9 cellular contexts compared by ENCODE assay signal in the genomic region with DNA sequence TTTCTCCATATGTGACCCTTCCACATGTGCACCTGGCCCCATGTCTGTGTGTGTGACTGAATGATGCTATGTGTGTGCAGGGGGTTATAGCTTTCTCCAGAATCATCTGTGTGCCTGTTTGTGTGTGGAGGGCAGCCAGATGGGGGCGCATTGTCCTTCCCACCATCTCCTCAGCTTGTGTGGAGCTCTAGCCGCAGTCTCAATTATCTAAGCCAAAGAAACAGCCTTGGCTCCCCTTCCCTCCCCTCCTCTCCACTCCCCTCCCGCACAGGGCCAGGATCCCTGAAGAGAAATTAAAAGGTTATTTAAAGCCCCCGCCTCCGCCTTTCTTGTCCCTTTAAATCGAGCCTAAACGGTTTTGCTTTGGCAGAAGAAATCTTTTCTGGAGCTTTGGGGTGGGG. TPM values are rescaled to one million over a fixed set of nuclear protein-coding genes. Genes with fewer than 3 reads are reported as not detected.
A peak's percentile ranks its signal among the peaks of the same experiment; 100 is the strongest.
DNase-seq lines count a peak whose midpoint lies in the region; ATAC-seq, FAIRE-seq and TF ChIP-seq lines count a peak whose summit lies in the region.
"Had no signal": no experiment of that assay in that cellular context is flagged by ENCODE, and none has a peak within 500 bp of the region (broad histone marks: within the 10 kb centered on the region; RNA-seq: fewer than 3 reads in every experiment).

No MANE protein-coding gene starts in this region.

- H3K9me2 ChIP-seq in GM23338 (ENCODE audit: insufficient read depth): no peaks in the 10 kb centered on the region
- no peaks in the 10 kb centered on the region for H3K9me2 ChIP-seq in OCI-LY7 (ENCODE audit: insufficient read depth, low read length)

- intact Hi-C loops in OCI-LY7 (cut with micrococcal nuclease; ENCODE audit: unreplicated experiment): no loop called here

- no peak for FAIRE-seq in small intestine (lab: Jason Lieb, UNC)

- ATAC-seq in GM23338 (peak; percentile 17), HG03520 (IDR thresholded peaks at IDR 0.05; ENCODE audit: unreplicated experiment) (no peak)

- TF ChIP-seq CTCF in AG10803 (conservative IDR thresholded peaks at IDR 0.05; ENCODE audit: low read length) (peak; percentile 30; the same call in 1 of the 2 replicates), GM23338 (conservative IDR thresholded peaks at IDR 0.05; ENCODE audit: low read depth in 2 of 2) (peak; percentile 66 to 82), OCI-LY7 (conservative IDR thresholded peaks at IDR 0.05; ENCODE audit: low read length) (peak; percentile 58), fibroblast of villous mesenchyme (IDR thresholded peaks at IDR 0.05; ENCODE audit: insufficient read depth, low read depth, low read length) (peak; percentile 26)

- peaks cover 49% of the 10 kb centered on the region for H3K4me1 Mint-ChIP-seq in GM23338

- no peaks in the 10 kb centered on the region; the same call in 1 of the 3 replicates for H3K9me3 Mint-ChIP-seq in GM23338

- H3K27ac Mint-ChIP-seq in GM23338: no peak overlapping the region

- H4K20me1 ChIP-seq in GM23338 (replicated peaks; ENCODE audit: insufficient read depth) (peaks cover 11% of the 10 kb centered on the region; the same call in 1 of the 2 replicates), OCI-LY7 (ENCODE audit: insufficient read depth, low read length) (no peaks in the 10 kb centered on the region)

- H3K79me2 ChIP-seq in GM23338 (replicated peaks; ENCODE audit: insufficient read depth) (no peaks in the 10 kb centered on the region), OCI-LY7 (ENCODE audit: insufficient read depth, low read depth, low read length) (no peaks in the 10 kb centered on the region)

- H2AFZ ChIP-seq in GM23338 (no peak overlapping the region), OCI-LY7 (ENCODE audit: low read length) (no peak overlapping the region)

- no peaks in the 10 kb centered on the region; the same call in 2 of the 3 replicates for H3K36me3 Mint-ChIP-seq in GM23338 (ENCODE audit: low read depth)

- POLR2A ChIA-PET in OCI-LY7 (lab: Charles Lee): no interaction called here

- peak overlapping the region; percentile 92 for H3K4me2 ChIP-seq in GM23338
- no peak overlapping the region for H3K4me2 ChIP-seq in OCI-LY7 (ENCODE audit: low read length)

- H3K27me3 ChIP-seq in GM23338 (ENCODE audit: insufficient read depth) (peaks cover 100% of the 10 kb centered on the region), small intestine (ENCODE audit: control insufficient read depth in 2 of 2, insufficient read depth in 2 of 2, low read length in 2 of 2) (peaks cover 18 to 71% of the 10 kb centered on the region in 2 donors)

- H3K9me3 ChIP-seq in OCI-LY7 (ENCODE audit: low read length) (no peaks in the 10 kb centered on the region), small intestine (ENCODE audit: control insufficient read depth, low read depth) (no peaks in the 10 kb centered on the region)

- H3K36me3 ChIP-seq in GM23338 (ENCODE audit: insufficient read depth) (no peaks in the 10 kb centered on the region), OCI-LY7 (ENCODE audit: insufficient read depth, low read length) (no peaks in the 10 kb centered on the region), small intestine (ENCODE audit: control insufficient read depth in 2 of 2, insufficient read depth in 2 of 2, low read length in 2 of 2) (no peaks in the 10 kb centered on the region)

- CTCF ChIA-PET in OCI-LY7 (lab: Charles Lee; ENCODE audit: unreplicated experiment): no interaction called here

- peaks cover 12% of the 10 kb centered on the region; the same call in 1 of the 2 replicates for H3F3A ChIP-seq in GM23338 (replicated peaks; ENCODE audit: low read depth)

- DNase-seq in AG10803 (ENCODE audit: low read depth): no peak
- DNase-seq in GM23338 (ENCODE audit: low spot score): peak; percentile 83
- DNase-seq in OCI-LY7 (ENCODE audit: low spot score): no peak
- no peak for DNase-seq in fibroblast of villous mesenchyme (ENCODE audit: low read depth)
- no peak for DNase-seq in T-helper 9 cell
- no peak for DNase-seq in activated gamma-delta T cell (lab: John Stamatoyannopoulos, UW)
- no peak for DNase-seq in small intestine
- DNase-seq: effector CD8-positive, alpha-beta T cell had no signal

- no TSS peak for BruUV-seq in OCI-LY7 (replicated peaks; lab: Mats Ljungman, UMichigan)

- H3K27ac ChIP-seq in GM23338 (ENCODE audit: low read depth) (no peak overlapping the region), OCI-LY7 (ENCODE audit: low read depth, low read length, poor library complexity, severe bottlenecking) (no peak overlapping the region), small intestine (ENCODE audit: low read depth in 1 of 2, low read length in 1 of 2) (no peak overlapping the region)

- H3K4me1 ChIP-seq in GM23338 (ENCODE audit: insufficient read depth): peaks cover 52% of the 10 kb centered on the region
- H3K4me1 ChIP-seq in OCI-LY7 (ENCODE audit: insufficient read depth, low read length, poor library complexity, severe bottlenecking): no peaks in the 10 kb centered on the region
- peaks cover 0 to 4% of the 10 kb centered on the region in 2 donors for H3K4me1 ChIP-seq in small intestine (ENCODE audit: control insufficient read depth in 2 of 2, insufficient read depth in 1 of 2, low read depth in 1 of 2, low read length in 1 of 2)

- WGBS in small intestine, 3 donors: 13 to 35% (median 26%) methylated on average over 7 of the region's 7 CpGs

- H3K4me3 Mint-ChIP-seq in GM23338: peak overlapping the region; percentile 74

- H3K4me3 ChIP-seq in AG10803 (ENCODE audit: low read length): no peak overlapping the region
- H3K4me3 ChIP-seq in GM23338: peak overlapping the region; percentile 67; the same call in 1 of the 2 replicates
- H3K4me3 ChIP-seq in OCI-LY7 (ENCODE audit: low read depth, low read length, poor library complexity, severe bottlenecking): no peak overlapping the region
- H3K4me3 ChIP-seq in fibroblast of villous mesenchyme (ENCODE audit: low read depth, low read length): no peak overlapping the region
- H3K4me3 ChIP-seq in small intestine (ENCODE audit: low read depth in 1 of 2, low read length in 2 of 2): no peak overlapping the region

- H3K27me3 Mint-ChIP-seq in GM23338 (ENCODE audit: insufficient read depth, low read depth, poor library complexity): peaks cover 99% of the 10 kb centered on the region

TF ChIP-seq in GM23338, 12 proteins besides CTCF, POLR2A, EP300 and RAD21:
- TF ChIP-seq ZNF331 (CRISPR knock-in tag; IDR thresholded peaks at IDR 0.05; ENCODE audit: low read depth) (no peak), EZH2 (IDR thresholded peaks at IDR 0.05; ENCODE audit: low read depth, unreplicated experiment) (peak; percentile 77)

RNA-seq across cellular contexts. Expression of gene DMBX1, which starts 1.8 kb away (rescaled TPM):
- not detected in 2 replicates for total RNA-seq in GM23338 (2014; rRNA removed; shearing (Covaris generic))
- polyA plus RNA-seq in GM23338 (2016; fragmentation: Nextera tagmentation; extraction: Ambion mirVana) (0.11 TPM in 1 of 2 replicates, not detected in the other), small intestine (under 1 TPM in 1 of 3 donors, not detected in 2; 0.01 TPM)
- not detected in 2 replicates for total RNA-seq in OCI-LY7 (2014; rRNA removed; shearing (Covaris generic))
- total RNA-seq in OCI-LY7 (2022) (not detected in 2 replicates), fibroblast of villous mesenchyme (not detected in 2 replicates)
